In genomic region chr5:115439639-115440038, GRCh38 we compare ENCODE assay signal across 1 cellular context.
A peak's percentile ranks its signal among the peaks of the same experiment; 100 is the strongest.
TF ChIP-seq lines count a peak whose summit lies in the region.

No MANE protein-coding gene starts in this region.

TF ChIP-seq in HEK293, 187 proteins besides CTCF, POLR2A, EP300 and RAD21 (continued from another document):
- TF ChIP-seq ZNF639 (tag by site-specific recombination; IDR thresholded peaks at IDR 0.05) = no peak
- TF ChIP-seq ZNF791 (tag by site-specific recombination; IDR thresholded peaks at IDR 0.05) = peak; percentile 95
- TF ChIP-seq, protein P1, sequence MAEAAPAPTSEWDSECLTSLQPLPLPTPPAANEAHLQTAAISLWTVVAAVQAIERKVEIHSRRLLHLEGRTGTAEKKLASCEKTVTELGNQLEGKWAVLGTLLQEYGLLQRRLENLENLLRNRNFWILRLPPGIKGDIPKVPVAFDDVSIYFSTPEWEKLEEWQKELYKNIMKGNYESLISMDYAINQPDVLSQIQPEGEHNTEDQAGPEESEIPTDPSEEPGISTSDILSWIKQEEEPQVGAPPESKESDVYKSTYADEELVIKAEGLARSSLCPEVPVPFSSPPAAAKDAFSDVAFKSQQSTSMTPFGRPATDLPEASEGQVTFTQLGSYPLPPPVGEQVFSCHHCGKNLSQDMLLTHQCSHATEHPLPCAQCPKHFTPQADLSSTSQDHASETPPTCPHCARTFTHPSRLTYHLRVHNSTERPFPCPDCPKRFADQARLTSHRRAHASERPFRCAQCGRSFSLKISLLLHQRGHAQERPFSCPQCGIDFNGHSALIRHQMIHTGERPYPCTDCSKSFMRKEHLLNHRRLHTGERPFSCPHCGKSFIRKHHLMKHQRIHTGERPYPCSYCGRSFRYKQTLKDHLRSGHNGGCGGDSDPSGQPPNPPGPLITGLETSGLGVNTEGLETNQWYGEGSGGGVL (tag by site-specific recombination; IDR thresholded peaks at IDR 0.05) = no peak
TF ChIP-seq in HEK293: peak in this region for 3.
